In genomic region chr5:123809594-123810172, GRCh38 we compare ENCODE assay signal across 11 cellular contexts.
DNase-seq lines count a peak whose midpoint lies in the region; ATAC-seq and TF ChIP-seq lines count a peak whose summit lies in the region.
"Had no signal": no experiment of that assay in that cellular context is flagged by ENCODE, and none has a peak within 500 bp of the region (broad histone marks: within the 10 kb centered on the region; RNA-seq: fewer than 3 reads in every experiment).

No MANE protein-coding gene starts in this region.

- peak; percentile 58 for DNase-seq in DMS 273 treated with DMSO at 0.1 percent for 48 hours (lab: John Stamatoyannopoulos, UW)
- peak; percentile 33 to 40 for DNase-seq in NCI-H187 (lab: John Stamatoyannopoulos, UW)
- DNase-seq in SHP77 treated with DMSO at 0.1 percent for 48 hours (lab: John Stamatoyannopoulos, UW) = peak; percentile 87
- DNase-seq in left kidney (ENCODE audit: low read depth, low spot score) = peak; percentile 88
- DNase-seq in stimulated activated CD4-positive, alpha-beta T cell treated with anti-CD3 and anti-CD28 coated beads, Interleukin-4, amount 100 ng/mL, for 4 hours = no peak
- no peak for DNase-seq in glomerular visceral epithelial cell (ENCODE audit: extremely low spot score)
- no peak for DNase-seq in brain microvascular endothelial cell
- DNase-seq: CD4-positive, CD25-positive, alpha-beta regulatory T cell; HCEC 1CT had no signal

- ATAC-seq in HG03108 (IDR thresholded peaks at IDR 0.05; ENCODE audit: unreplicated experiment) = no peak

- no peaks in the 10 kb centered on the region for H3K27me3 ChIP-seq in brain microvascular endothelial cell (replicated peaks)
- H3K27me3 ChIP-seq: Peyer's patch had no signal

- in situ Hi-C loops in brain microvascular endothelial cell (cut with HindIII; ENCODE audit: low pct_ligation_motif_present, low sequenced_read_pairs) = no loop called here

- no peak overlapping the region for H3K27ac ChIP-seq in brain microvascular endothelial cell

- TF ChIP-seq CTCF in brain microvascular endothelial cell (IDR thresholded peaks at IDR 0.05; ENCODE audit: low read depth, low read length, missing control alignments) = no peak

- no peak overlapping the region for H3K4me3 ChIP-seq in brain microvascular endothelial cell (ENCODE audit: low read depth, low read length)
- H3K4me3 ChIP-seq: Peyer's patch had no signal

- H3K36me3 ChIP-seq in brain microvascular endothelial cell (replicated peaks) = no peaks in the 10 kb centered on the region
- H3K36me3 ChIP-seq: Peyer's patch had no signal

Comparison
In these comparisons a context has a peak if more than half of its experiments do, and no peak if none do; other contexts are left out.
1. DNase-seq: peak in DMS 273 treated with DMSO at 0.1 percent for 48 hours (single experiment), NCI-H187 (2 of 2), SHP77 treated with DMSO at 0.1 percent for 48 hours (single experiment) and left kidney (single experiment); none in stimulated activated CD4-positive, alpha-beta T cell treated with anti-CD3 and anti-CD28 coated beads, Interleukin-4, amount 100 ng/mL, for 4 hours (0 of 2), glomerular visceral epithelial cell (single experiment) and brain microvascular endothelial cell (single experiment).